In the genomic region with DNA sequence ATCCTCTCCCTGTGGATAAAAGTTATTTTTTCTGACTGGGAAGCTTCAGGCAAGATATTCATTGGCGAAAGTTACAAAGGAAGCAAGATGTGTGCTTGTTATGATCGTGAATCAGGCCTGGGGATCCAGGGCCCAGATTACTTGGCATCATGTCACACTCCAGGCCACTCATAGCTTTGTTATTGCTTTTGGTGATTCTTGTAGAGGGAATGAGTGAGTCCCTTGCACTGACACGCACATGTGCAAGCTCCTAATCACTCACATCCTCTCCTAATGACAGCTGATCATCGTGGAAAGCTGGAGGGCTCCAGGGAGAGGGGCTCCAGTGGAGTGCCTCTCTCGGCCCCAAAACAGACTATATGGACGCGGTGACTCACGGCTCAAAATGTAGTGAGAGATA, we compare ENCODE assay signal across 13 cellular contexts.
DNase-seq lines count a peak whose midpoint lies in the region; ATAC-seq, FAIRE-seq and TF ChIP-seq lines count a peak whose summit lies in the region.
"Had no signal": no experiment of that assay in that cellular context is flagged by ENCODE, and none has a peak within 500 bp of the region (broad histone marks: within the 10 kb centered on the region; RNA-seq: fewer than 3 reads in every experiment).

No MANE protein-coding gene starts in this region.

- intact Hi-C loops in esophagus muscularis mucosa (cut with DNase I), result no loop called here

- H3K36me3 ChIP-seq in esophagus muscularis mucosa, result no peaks in the 10 kb centered on the region
- H3K36me3 ChIP-seq: Peyer's patch had no signal

- no peak overlapping the region for H3K4me3 ChIP-seq in esophagus muscularis mucosa
- H3K4me3 ChIP-seq: Peyer's patch had no signal

- H3K27me3 Mint-ChIP-seq in activated naive CD8-positive, alpha-beta T cell treated with anti-CD3 and anti-CD28 coated beads for 36 hours, result no peaks in the 10 kb centered on the region

- no peak for ATAC-seq in HG03108 (IDR thresholded peaks at IDR 0.05; ENCODE audit: unreplicated experiment)
- no peak for ATAC-seq in GM21515 (IDR thresholded peaks at IDR 0.05; ENCODE audit: unreplicated experiment)
- ATAC-seq: naive thymus-derived CD4-positive, alpha-beta T cell had no signal

- no peak overlapping the region for H3K27ac Mint-ChIP-seq in activated naive CD8-positive, alpha-beta T cell treated with anti-CD3 and anti-CD28 coated beads for 36 hours
- H3K27ac Mint-ChIP-seq: naive thymus-derived CD4-positive, alpha-beta T cell had no signal

- no peaks in the 10 kb centered on the region for H3K27me3 ChIP-seq in esophagus muscularis mucosa
- H3K27me3 ChIP-seq: Peyer's patch had no signal

- no peaks in the 10 kb centered on the region for H3K4me1 Mint-ChIP-seq in activated naive CD8-positive, alpha-beta T cell treated with anti-CD3 and anti-CD28 coated beads for 36 hours
- H3K4me1 Mint-ChIP-seq: naive thymus-derived CD4-positive, alpha-beta T cell had no signal

- no peak for FAIRE-seq in urothelium cell line (lab: Jason Lieb, UNC)

- TF ChIP-seq EP300 in esophagus muscularis mucosa (IDR thresholded peaks at IDR 0.05), result no peak

- peaks cover 12 to 46% (median 37%) of the 10 kb centered on the region in 4 donors for H3K4me1 ChIP-seq in esophagus muscularis mucosa
- H3K4me1 ChIP-seq: Peyer's patch had no signal

- no peaks in the 10 kb centered on the region for H3K36me3 Mint-ChIP-seq in activated naive CD8-positive, alpha-beta T cell treated with anti-CD3 and anti-CD28 coated beads for 36 hours
- H3K36me3 Mint-ChIP-seq: naive thymus-derived CD4-positive, alpha-beta T cell had no signal

- H3K9me3 ChIP-seq in esophagus muscularis mucosa, result no peaks in the 10 kb centered on the region
- H3K9me3 ChIP-seq: Peyer's patch had no signal

- 72% methylated on average over 5 of the region's 8 CpGs for WGBS in esophagus muscularis mucosa

- no peak for TF ChIP-seq POLR2A in esophagus muscularis mucosa (IDR thresholded peaks at IDR 0.05; ENCODE audit: low read depth)

- H3K27ac ChIP-seq in esophagus muscularis mucosa (replicated peaks in 1 of 4), result peak overlapping the region in 3 of 4 donors; percentile 24 to 42 (median 31)

- DNase-seq in AG08396 (ENCODE audit: low spot score) (peak; percentile 76), NCI-H446 treated with DMSO at 0.1 percent for 48 hours (lab: John Stamatoyannopoulos, UW) (peak; percentile 52), esophagus muscularis mucosa (ENCODE audit: extremely low spot score) (no peak), myocyte (ENCODE audit: low read depth) (peak; percentile 56), urothelium cell line (ENCODE audit: low spot score) (no peak)
- DNase-seq in activated naive CD8-positive, alpha-beta T cell treated with anti-CD3 and anti-CD28 coated beads for 36 hours, result no peak
- DNase-seq: glutamatergic neuron; naive thymus-derived CD4-positive, alpha-beta T cell; NCI-H2081 treated with DMSO at 0.1 percent for 48 hours; stimulated activated CD4-positive, alpha-beta T cell treated with anti-CD3 and anti-CD28 coated beads, Interleukin-4, amount 100 ng/mL, for 4 hours had no signal

- no peak for TF ChIP-seq CTCF in esophagus muscularis mucosa (IDR thresholded peaks at IDR 0.05)

- H3K4me3 Mint-ChIP-seq in activated naive CD8-positive, alpha-beta T cell treated with anti-CD3 and anti-CD28 coated beads for 36 hours, result no peak overlapping the region
- H3K4me3 Mint-ChIP-seq: naive thymus-derived CD4-positive, alpha-beta T cell had no signal

- no peaks in the 10 kb centered on the region for H3K9me3 Mint-ChIP-seq in activated naive CD8-positive, alpha-beta T cell treated with anti-CD3 and anti-CD28 coated beads for 36 hours

Comparison
In these comparisons a context has a peak if more than half of its experiments do, and no peak if none do; other contexts are left out.
1. DNase-seq: peak in AG08396 (single experiment), NCI-H446 treated with DMSO at 0.1 percent for 48 hours (single experiment) and myocyte (single experiment); none in esophagus muscularis mucosa (single experiment), urothelium cell line (single experiment) and activated naive CD8-positive, alpha-beta T cell treated with anti-CD3 and anti-CD28 coated beads for 36 hours (single experiment).